In genomic region chr6:38012573-38012972, GRCh38 we compare ENCODE assay signal across 8 cellular contexts.
DNase-seq lines count a peak whose midpoint lies in the region; ATAC-seq and TF ChIP-seq lines count a peak whose summit lies in the region.

No MANE protein-coding gene starts in this region.

- intact Hi-C loops in psoas muscle (cut with DNase I) = loop anchor here in 1 of 2 donors (5.0 to 10.0 kb wide), 2 partner anchors 220 to 308 kb away; no protein-coding TSS in a partner anchor

- in situ Hi-C loops in G401 (cut with HindIII; ENCODE audit: low sequenced_read_pairs) (no loop called here), KBM-7 (cut with MboI; ENCODE audit: low pct_unique_long_range_greater_than_20kb, low sequenced_read_pairs) (no loop called here)

- ATAC-seq in psoas muscle (peak; percentile 80 to 90 (median 86)), GM18867 (IDR thresholded peaks at IDR 0.05; ENCODE audit: unreplicated experiment) (no peak), GM19395 (IDR thresholded peaks at IDR 0.05; ENCODE audit: unreplicated experiment) (no peak)

- TF ChIP-seq CTCF in psoas muscle (IDR thresholded peaks at IDR 0.05) = peak; percentile 69

- WGBS in psoas muscle, 3 donors = 73 to 84% (median 82%) methylated on average over 5 of the region's 5 CpGs

- no peaks in the 10 kb centered on the region for H3K9me3 ChIP-seq in psoas muscle

- H3K27me3 ChIP-seq in psoas muscle (ENCODE audit: insufficient read depth in 3 of 3, low read length in 2 of 3) = no peaks in the 10 kb centered on the region

- no peaks in the 10 kb centered on the region for H3K36me3 ChIP-seq in psoas muscle (ENCODE audit: insufficient read depth in 1 of 2, low read depth in 1 of 2)

- H3K4me1 ChIP-seq in psoas muscle = peaks cover 44% of the 10 kb centered on the region

- H3K4me3 ChIP-seq in psoas muscle = no peak overlapping the region

- no peak overlapping the region for H3K27ac ChIP-seq in psoas muscle

- DNase-seq in G401 (ENCODE audit: low spot score) = peak; percentile 81
- peak; percentile 45 for DNase-seq in KBM-7
- DNase-seq in SW480 (ENCODE audit: low spot score) = peak; percentile 32
- peak; percentile 53 for DNase-seq in fibroblast of the conjunctiva (ENCODE audit: low read depth)
- no peak for DNase-seq in psoas muscle
- no peak for DNase-seq in effector CD8-positive, alpha-beta T cell (lab: John Stamatoyannopoulos, UW)

Comparison
In these comparisons a context has a peak if more than half of its experiments do, and no peak if none do; other contexts are left out.
1. DNase-seq: peak in G401 (single experiment), KBM-7 (single experiment), SW480 (single experiment) and fibroblast of the conjunctiva (single experiment); none in psoas muscle (0 of 2) and effector CD8-positive, alpha-beta T cell (single experiment).
2. ATAC-seq: peak in psoas muscle (4 of 4); none in GM18867 (single experiment) and GM19395 (single experiment).